ENCODE assay signal across 11 cellular contexts in the genomic region with DNA sequence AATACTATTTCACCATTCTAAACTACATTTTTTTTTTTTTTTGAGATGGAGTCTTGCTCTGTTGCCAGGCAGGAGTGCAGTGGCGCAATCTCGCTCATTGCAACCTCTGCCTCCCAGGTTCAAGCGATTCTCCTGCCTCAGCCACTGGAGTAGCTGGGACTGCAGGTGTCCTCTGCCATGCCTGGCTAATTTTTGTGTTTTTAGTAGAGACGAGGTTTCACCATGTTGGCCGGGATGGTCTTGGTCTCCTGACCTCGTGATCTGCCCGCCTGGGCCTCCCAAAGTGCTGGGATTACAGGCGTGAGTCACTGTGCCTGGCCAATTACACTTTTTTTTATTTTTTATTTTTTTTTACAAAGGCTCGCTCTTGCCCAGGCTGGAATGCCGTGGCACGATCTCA. TPM values are rescaled to one million over a fixed set of nuclear protein-coding genes. Genes with fewer than 3 reads are reported as not detected.
DNase-seq lines count a peak whose midpoint lies in the region; FAIRE-seq and TF ChIP-seq lines count a peak whose summit lies in the region.
"Not testable (repeated sequence)": the region's sequence is repeated elsewhere in the genome, so short reads cannot be mapped to it uniquely, and the experiment has no call there.
"Had no signal": no experiment of that assay in that cellular context is flagged by ENCODE, and none has a peak within 500 bp of the region (broad histone marks: within the 10 kb centered on the region; RNA-seq: fewer than 3 reads in every experiment).

No MANE protein-coding gene starts in this region.

- H3K23ac ChIP-seq in mesenchymal stem cell (ENCODE audit: low read length in 2 of 2): not testable (repeated sequence)

- not testable (repeated sequence) for H3K9me3 ChIP-seq in GM23248 (ENCODE audit: low read depth); esophagus (ENCODE audit: control insufficient read depth in 2 of 2, insufficient read depth in 1 of 2, low read depth in 1 of 2, low read length in 1 of 2); kidney (ENCODE audit: control insufficient read depth in 1 of 2, low read length in 2 of 2); mesenchymal stem cell (ENCODE audit: control insufficient read depth, low read length); thyroid gland

- H2AK5ac ChIP-seq in mesenchymal stem cell (ENCODE audit: low read length, severe bottlenecking): not testable (repeated sequence)

- H3K27ac ChIP-seq in GM23248 (peak overlapping the region; percentile 68), RWPE1 (peak overlapping the region; percentile 93), esophagus (ENCODE audit: low read depth in 2 of 2, low read length in 1 of 2) (peak overlapping the region; percentile 65 to 78), thyroid gland (peak overlapping the region; percentile 47 to 76 (median 59))
- H3K27ac ChIP-seq in kidney (ENCODE audit: low read depth in 2 of 2, low read length in 2 of 2); mesenchymal stem cell (ENCODE audit: low read length, poor library complexity, severe bottlenecking): not testable (repeated sequence)

- H3K18ac ChIP-seq in mesenchymal stem cell (ENCODE audit: low read depth in 1 of 2, low read length in 2 of 2): not testable (repeated sequence)

- H3K14ac ChIP-seq in mesenchymal stem cell (ENCODE audit: low read length in 2 of 2): not testable (repeated sequence)

- H4K91ac ChIP-seq in mesenchymal stem cell (ENCODE audit: low read length): not testable (repeated sequence)

- H3K9me2 ChIP-seq in GM23248 (ENCODE audit: insufficient read depth): not testable (repeated sequence)

- not testable (repeated sequence) for H3K36me3 ChIP-seq in GM23248 (ENCODE audit: low read depth); esophagus (ENCODE audit: control insufficient read depth in 2 of 2, insufficient read depth in 2 of 2, low read length in 1 of 2); kidney (ENCODE audit: control insufficient read depth in 1 of 2, insufficient read depth in 2 of 2, low read length in 2 of 2); mesenchymal stem cell (ENCODE audit: control insufficient read depth in 1 of 2, insufficient read depth in 2 of 2, low read depth in 1 of 2, low read length in 2 of 2); thyroid gland

- DNase-seq in GM23248 (peak; percentile 56), M059J (ENCODE audit: low read depth) (peak; percentile 40), amniotic epithelial cell (ENCODE audit: low read depth) (peak; percentile 65), kidney (peak; percentile 67), thyroid gland (peak; percentile 86 to 87)
- DNase-seq in RWPE1 (ENCODE audit: low spot score); mesenchymal stem cell: not testable (repeated sequence)

- not testable (repeated sequence) for H4K20me1 ChIP-seq in GM23248 (ENCODE audit: insufficient read depth)

- not testable (repeated sequence) for H2BK12ac ChIP-seq in mesenchymal stem cell (ENCODE audit: low read length in 2 of 2)

- H2AFZ ChIP-seq in GM23248: peak overlapping the region; percentile 62
- H2AFZ ChIP-seq in mesenchymal stem cell (ENCODE audit: low read depth, low read length): not testable (repeated sequence)

- 22 to 30% methylated on average over 11 of the region's 11 CpGs for WGBS in GM23248 (ENCODE audit: low coverage in 1 of 2, low lambda C conversion rate in 2 of 2, missing lambda C conversion rate in 2 of 2), 2 experiments
- 66 to 70% methylated on average over 11 of the region's 11 CpGs for WGBS in esophagus, 2 donors
- WGBS in mesenchymal stem cell: 86% methylated on average over 11 of the region's 11 CpGs
- 28 to 39% methylated on average over 11 of the region's 11 CpGs for WGBS in thyroid gland, 2 donors

- H3K4me3 ChIP-seq in GM23248: peak overlapping the region; percentile 53
- not testable (repeated sequence) for H3K4me3 ChIP-seq in esophagus (ENCODE audit: low read depth in 1 of 2, low read length in 2 of 2); kidney (ENCODE audit: low read length in 2 of 2); mesenchymal stem cell (ENCODE audit: insufficient read depth in 1 of 2, low read depth in 1 of 2, low read length in 2 of 2); thyroid gland (replicated peaks in 1 of 3)

- not testable (repeated sequence) for TF ChIP-seq POLR2A in thyroid gland (IDR thresholded peaks at IDR 0.05)

- H2BK15ac ChIP-seq in mesenchymal stem cell (ENCODE audit: low read depth, poor library complexity, severe bottlenecking): peak overlapping the region; percentile 28

- peaks cover 18% of the 10 kb centered on the region for H3F3A ChIP-seq in GM23248 (ENCODE audit: insufficient read depth)

- not testable (repeated sequence) for H2BK120ac ChIP-seq in mesenchymal stem cell (ENCODE audit: low read depth, low read length)

- POLR2A ChIA-PET in RWPE1 (lab: Yijun Ruan, JAX; ENCODE audit: low non-redundant PET): not testable (repeated sequence)

- in situ Hi-C loops in GM23248 (cut with MboI): not testable (repeated sequence)

- not testable (repeated sequence) for H3K79me2 ChIP-seq in GM23248 (ENCODE audit: insufficient read depth)

- CTCF ChIA-PET in RWPE1 (lab: Yijun Ruan, JAX): interaction anchor here (0.7 kb wide), 1 partner anchor 16 kb away, joined by 3 read pairs; no protein-coding TSS in a partner anchor

- H3K79me1 ChIP-seq in mesenchymal stem cell (replicated peaks; ENCODE audit: low read length, poor library complexity, severe bottlenecking): not testable (repeated sequence)

- intact Hi-C loops in kidney (cut with DNase I); thyroid gland (cut with DNase I): not testable (repeated sequence)

- FAIRE-seq in kidney (lab: Jason Lieb, UNC): not testable (repeated sequence)

- peak overlapping the region; percentile 49 for H3K9ac ChIP-seq in GM23248
- not testable (repeated sequence) for H3K9ac ChIP-seq in kidney (ENCODE audit: low read length in 2 of 2); mesenchymal stem cell (ENCODE audit: low read length)

- H3K4me2 ChIP-seq in GM23248 (ENCODE audit: unreplicated experiment): peak overlapping the region; percentile 84
- H3K4me2 ChIP-seq in mesenchymal stem cell (ENCODE audit: low read length, poor library complexity, severe bottlenecking): not testable (repeated sequence)

- not testable (repeated sequence) for H4K8ac ChIP-seq in mesenchymal stem cell (ENCODE audit: low read length)

- H3K4me1 ChIP-seq in GM23248 (ENCODE audit: insufficient read depth) (peaks cover 21% of the 10 kb centered on the region), thyroid gland (peaks cover 0 to 11% of the 10 kb centered on the region in 2 donors)
- not testable (repeated sequence) for H3K4me1 ChIP-seq in esophagus (ENCODE audit: control insufficient read depth in 2 of 2, insufficient read depth in 2 of 2, low read length in 1 of 2); kidney (ENCODE audit: control insufficient read depth in 1 of 2, insufficient read depth in 1 of 2, low read depth in 1 of 2, low read length in 2 of 2); mesenchymal stem cell (ENCODE audit: control insufficient read depth, insufficient read depth, low read depth, low read length)

- not testable (repeated sequence) for H3K27me3 ChIP-seq in GM23248 (replicated peaks; ENCODE audit: insufficient read depth); esophagus (ENCODE audit: control insufficient read depth in 1 of 2, insufficient read depth in 2 of 2, low read length in 2 of 2); mesenchymal stem cell (ENCODE audit: control insufficient read depth in 1 of 2, insufficient read depth in 1 of 2, low read length in 2 of 2); thyroid gland

- H3K4ac ChIP-seq in mesenchymal stem cell (ENCODE audit: low read depth in 1 of 2, low read length in 2 of 2): not testable (repeated sequence)

- not testable (repeated sequence) for TF ChIP-seq CTCF in RWPE1 (conservative IDR thresholded peaks at IDR 0.05; ENCODE audit: low read depth); kidney (IDR thresholded peaks at IDR 0.05; ENCODE audit: borderline replicate concordance, extremely low read depth, insufficient read depth); thyroid gland (IDR thresholded peaks at IDR 0.05)

- H2BK5ac ChIP-seq in mesenchymal stem cell (ENCODE audit: low read depth, low read length, poor library complexity, severe bottlenecking): not testable (repeated sequence)

RNA-seq across cellular contexts. Expression of a gene that starts 19.8 kb away (rescaled TPM):
- total RNA-seq in GM23248 (2014; rRNA removed; shearing (Covaris generic)): not detected in 2 replicates
- polyA plus RNA-seq in GM23248 (2016; fragmentation: Nextera tagmentation; extraction: Ambion mirVana): 0.25 and 0.83 TPM in 2 replicates
- 1.0 TPM in 1 of 2 replicates, not detected in the other for total RNA-seq in M059J (2014; rRNA removed; shearing (Covaris generic))
- 10 to 100 TPM in 1 of 2 donors, 1 to 10 TPM in 1; 9.1 to 11.1 TPM for polyA plus RNA-seq in esophagus
- 9.6 TPM for total RNA-seq in kidney
- 6.9 TPM for polyA plus RNA-seq in kidney (ENCODE audit: insufficient read depth, low read depth, low replicate concordance)
- polyA plus RNA-seq in mesenchymal stem cell (2013, experiment 1 of 2): 5.3 TPM
- polyA plus RNA-seq in mesenchymal stem cell (2013, experiment 2 of 2): 4.9 TPM
- total RNA-seq in thyroid gland: 10 to 100 TPM in 2 of 4 donors, 1 to 10 TPM in 2; 6.6 to 15.9 (median 11.1) TPM
- polyA plus RNA-seq: CD4-positive, CD25-positive, alpha-beta regulatory T cell had no signal

RNA-seq across cellular contexts. Expression of a gene that starts 27.9 kb away (rescaled TPM):
- total RNA-seq in GM23248 (2014; rRNA removed; shearing (Covaris generic)): 0.51 and 2.2 TPM in 2 replicates
- polyA plus RNA-seq in GM23248 (2016; fragmentation: Nextera tagmentation; extraction: Ambion mirVana): not detected in 2 replicates
- total RNA-seq in M059J (2014; rRNA removed; shearing (Covaris generic)): 0.22 TPM in 1 of 2 replicates, not detected in the other
- under 1 TPM; 0.11 to 0.12 TPM for polyA plus RNA-seq in esophagus
- total RNA-seq in kidney: not detected
- not detected for polyA plus RNA-seq in kidney (ENCODE audit: insufficient read depth, low read depth, low replicate concordance)
- polyA plus RNA-seq in mesenchymal stem cell (2013, experiment 1 of 2): not detected
- 0.07 TPM for polyA plus RNA-seq in mesenchymal stem cell (2013, experiment 2 of 2)
- under 1 TPM in 1 of 4 donors, not detected in 3; 0.33 TPM for total RNA-seq in thyroid gland
- polyA plus RNA-seq: A549, BJ had no signal

RNA-seq across cellular contexts. Expression of a gene that starts 31.1 kb away (rescaled TPM):
- total RNA-seq in GM23248 (2014; rRNA removed; shearing (Covaris generic)): 33.9 and 36.5 TPM in 2 replicates
- polyA plus RNA-seq in GM23248 (2016; fragmentation: Nextera tagmentation; extraction: Ambion mirVana) (100 and 108 TPM in 2 replicates), esophagus (10 to 100 TPM; 48.6 to 53.8 TPM), kidney (ENCODE audit: insufficient read depth, low read depth, low replicate concordance) (76.4 TPM)
- total RNA-seq in M059J (2014; rRNA removed; shearing (Covaris generic)): 60.6 and 86.9 TPM in 2 replicates
- total RNA-seq in kidney (40.6 TPM), thyroid gland (10 to 100 TPM; 27.2 to 48.0 (median 39.3) TPM)
- 76.4 TPM for polyA plus RNA-seq in mesenchymal stem cell (2013, experiment 1 of 2)
- polyA plus RNA-seq in mesenchymal stem cell (2013, experiment 2 of 2): 83.4 TPM

RNA-seq across cellular contexts. Expression of a gene that starts 31.2 kb away (rescaled TPM):
- 58.8 and 62.9 TPM in 2 replicates for total RNA-seq in GM23248 (2014; rRNA removed; shearing (Covaris generic))
- polyA plus RNA-seq in GM23248 (2016; fragmentation: Nextera tagmentation; extraction: Ambion mirVana) (48.8 and 51.9 TPM in 2 replicates), esophagus (100 to 1,000 TPM; 140 to 289 TPM), kidney (ENCODE audit: insufficient read depth, low read depth, low replicate concordance) (37.4 TPM)
- 0.64 and 1.3 TPM in 2 replicates for total RNA-seq in M059J (2014; rRNA removed; shearing (Covaris generic))
- total RNA-seq in kidney (25.2 TPM), thyroid gland (10 to 100 TPM in 2 of 4 donors, 1 to 10 TPM in 2; 5.8 to 18.3 (median 9.3) TPM)
- polyA plus RNA-seq in mesenchymal stem cell (2013, experiment 1 of 2): 32.6 TPM
- polyA plus RNA-seq in mesenchymal stem cell (2013, experiment 2 of 2): 32.9 TPM
- polyA plus RNA-seq: CD4-positive, CD25-positive, alpha-beta regulatory T cell had no signal
